Comparison of ENCODE assay signal across 23 cellular contexts in genomic region chr10:100306861-100307260, GRCh38. TPM values are rescaled to one million over a fixed set of nuclear protein-coding genes. Genes with fewer than 3 reads are reported as not detected.
A peak's percentile ranks its signal among the peaks of the same experiment; 100 is the strongest.
DNase-seq lines count a peak whose midpoint lies in the region; ATAC-seq and TF ChIP-seq lines count a peak whose summit lies in the region.
"Had no signal": no experiment of that assay in that cellular context is flagged by ENCODE, and none has a peak within 500 bp of the region (broad histone marks: within the 10 kb centered on the region; RNA-seq: fewer than 3 reads in every experiment).

No MANE protein-coding gene starts in this region.

- H3K4ac ChIP-seq in trophoblast cell (ENCODE audit: low read depth, low read length) = no peak overlapping the region

- no peak overlapping the region for H3K14ac ChIP-seq in trophoblast cell (ENCODE audit: low read length)

- no peaks in the 10 kb centered on the region for H3K36me3 Mint-ChIP-seq in type B pancreatic cell
- no peaks in the 10 kb centered on the region for H3K36me3 Mint-ChIP-seq in activated naive CD4-positive, alpha-beta T cell treated with anti-CD3 and anti-CD28 coated beads, Interleukin-2, amount 10 ng/mL, durations not matched to agents 7 days and 5 days
- H3K36me3 Mint-ChIP-seq: CD14-positive monocyte; CD4-positive, alpha-beta memory T cell; CD4-positive, CD25-positive, alpha-beta regulatory T cell had no signal

- H3K27me3 ChIP-seq in trophoblast cell (ENCODE audit: insufficient read depth, low read length) = no peaks in the 10 kb centered on the region
- H3K27me3 ChIP-seq: BLaER1 had no signal

- peaks cover 5% of the 10 kb centered on the region for H3K4me1 Mint-ChIP-seq in type B pancreatic cell (ENCODE audit: unreplicated experiment)
- H3K4me1 Mint-ChIP-seq in activated naive CD4-positive, alpha-beta T cell treated with anti-CD3 and anti-CD28 coated beads, Interleukin-2, amount 10 ng/mL, durations not matched to agents 7 days and 5 days = no peaks in the 10 kb centered on the region
- H3K4me1 Mint-ChIP-seq: CD14-positive monocyte; CD4-positive, CD25-positive, alpha-beta regulatory T cell; CD8-positive, alpha-beta memory T cell had no signal

- no peaks in the 10 kb centered on the region for H3K79me1 ChIP-seq in trophoblast cell (ENCODE audit: low read length)

- no peaks in the 10 kb centered on the region for H3K9me3 Mint-ChIP-seq in type B pancreatic cell
- H3K9me3 Mint-ChIP-seq in activated naive CD4-positive, alpha-beta T cell treated with anti-CD3 and anti-CD28 coated beads, Interleukin-2, amount 10 ng/mL, durations not matched to agents 7 days and 5 days = no peaks in the 10 kb centered on the region
- H3K9me3 Mint-ChIP-seq: CD14-positive monocyte; CD4-positive, CD25-positive, alpha-beta regulatory T cell; CD8-positive, alpha-beta memory T cell had no signal

- CTCF ChIA-PET in activated naive CD4-positive, alpha-beta T cell treated with anti-CD3 and anti-CD28 coated beads, Interleukin-2, amount 10 ng/mL, durations not matched to agents 7 days and 5 days (lab: Charles Lee) = no interaction called here

- H3K9ac ChIP-seq in trophoblast cell (ENCODE audit: low read length) = no peak overlapping the region
- H3K9ac ChIP-seq: BLaER1 had no signal

- H3K4me3 ChIP-seq in epithelial cell of esophagus (ENCODE audit: low read length) (no peak overlapping the region), trophoblast cell (ENCODE audit: low read depth, low read length) (no peak overlapping the region), mucosa of descending colon (no peak overlapping the region)
- H3K4me3 ChIP-seq: BLaER1 had no signal

- H3K27me3 Mint-ChIP-seq in type B pancreatic cell = peaks cover 47% of the 10 kb centered on the region
- H3K27me3 Mint-ChIP-seq in activated naive CD4-positive, alpha-beta T cell treated with anti-CD3 and anti-CD28 coated beads, Interleukin-2, amount 10 ng/mL, durations not matched to agents 7 days and 5 days = peaks cover 72% of the 10 kb centered on the region

- H3K36me3 ChIP-seq in trophoblast cell (ENCODE audit: control insufficient read depth in 1 of 2, insufficient read depth in 2 of 2, low read length in 2 of 2) (no peaks in the 10 kb centered on the region), mucosa of descending colon (ENCODE audit: low read depth) (no peaks in the 10 kb centered on the region)
- H3K36me3 ChIP-seq: BE2C, BLaER1 had no signal

- H4K8ac ChIP-seq in trophoblast cell (ENCODE audit: low read depth, low read length) = no peak overlapping the region

- H3K4me1 ChIP-seq in trophoblast cell (ENCODE audit: control insufficient read depth in 1 of 2, insufficient read depth in 2 of 2, low read length in 2 of 2) (no peaks in the 10 kb centered on the region), mucosa of descending colon (ENCODE audit: low read depth) (no peaks in the 10 kb centered on the region)
- H3K4me1 ChIP-seq: BE2C, BLaER1 had no signal

- H3K18ac ChIP-seq in trophoblast cell (ENCODE audit: low read length) = no peak overlapping the region

- no peak overlapping the region for H3K27ac ChIP-seq in trophoblast cell (ENCODE audit: low read depth, low read length)
- H3K27ac ChIP-seq: BLaER1 had no signal

- H3K9me3 ChIP-seq in trophoblast cell (ENCODE audit: insufficient read depth, low read depth, low read length) (no peaks in the 10 kb centered on the region), mucosa of descending colon (no peaks in the 10 kb centered on the region)
- H3K9me3 ChIP-seq: BE2C, BLaER1, Caco-2 had no signal

- peak overlapping the region; percentile 37 for H3K27ac Mint-ChIP-seq in type B pancreatic cell
- no peak overlapping the region for H3K27ac Mint-ChIP-seq in activated naive CD4-positive, alpha-beta T cell treated with anti-CD3 and anti-CD28 coated beads, Interleukin-2, amount 10 ng/mL, durations not matched to agents 7 days and 5 days
- H3K27ac Mint-ChIP-seq: CD14-positive monocyte; CD4-positive, alpha-beta memory T cell; CD4-positive, CD25-positive, alpha-beta regulatory T cell; CD8-positive, alpha-beta memory T cell had no signal

- ATAC-seq in esophagus mucosa (peak; percentile 85), mucosa of descending colon (no peak), HG02970 (IDR thresholded peaks at IDR 0.05; ENCODE audit: low FRiP score, unreplicated experiment) (no peak)

- DNase-seq in epithelial cell of esophagus (ENCODE audit: low read depth) (peak; percentile 80), trophoblast cell (peak; percentile 49 to 88), type B pancreatic cell (ENCODE audit: extremely low spot score, unreplicated experiment) (no peak), mucosa of descending colon (no peak), NCI-H510A treated with DMSO at 0.1 percent for 48 hours (lab: John Stamatoyannopoulos, UW) (no peak)
- DNase-seq in activated naive CD4-positive, alpha-beta T cell treated with anti-CD3 and anti-CD28 coated beads, Interleukin-2, amount 10 ng/mL, durations not matched to agents 7 days and 5 days = no peak
- DNase-seq: 8988T; ACHN; BE2C; C1 segment of cervical spinal cord; Caco-2; Calu3; CD4-positive, alpha-beta memory T cell; CD4-positive, CD25-positive, alpha-beta regulatory T cell; CD8-positive, alpha-beta memory T cell; DMS79 treated with DMSO at 0.1 percent for 48 hours; GF-D8 had no signal

- no peak overlapping the region for H4K91ac ChIP-seq in trophoblast cell (ENCODE audit: low read depth, low read length)

- no peak overlapping the region for H2BK120ac ChIP-seq in trophoblast cell (ENCODE audit: insufficient read depth, low read length, poor library complexity)

- no peak overlapping the region for H3K23ac ChIP-seq in trophoblast cell (ENCODE audit: low read length)

- H2AK5ac ChIP-seq in trophoblast cell (ENCODE audit: low read length) = no peak overlapping the region

- H3K79me2 ChIP-seq in trophoblast cell (ENCODE audit: control insufficient read depth, insufficient read depth, low read length, poor library complexity) = no peaks in the 10 kb centered on the region

- no peak overlapping the region for H4K12ac ChIP-seq in trophoblast cell (ENCODE audit: low read depth, low read length)

- no peak for TF ChIP-seq CTCF in epithelial cell of esophagus (IDR thresholded peaks at IDR 0.05; ENCODE audit: insufficient read depth, low read depth, low read length, missing control alignments)
- no peak for TF ChIP-seq CTCF in type B pancreatic cell (conservative IDR thresholded peaks at IDR 0.05)
- TF ChIP-seq CTCF in mucosa of descending colon (IDR thresholded peaks at IDR 0.05) = no peak

- no peak overlapping the region for H3K4me2 ChIP-seq in trophoblast cell (ENCODE audit: low read length)
- H3K4me2 ChIP-seq: BLaER1 had no signal

- H2BK12ac ChIP-seq in trophoblast cell (ENCODE audit: low read length) = no peak overlapping the region

- H2AFZ ChIP-seq in trophoblast cell (ENCODE audit: insufficient read depth, low read length, poor library complexity) = no peak overlapping the region

- no CpG with 5 or more reads among the region's 5 CpGs for WGBS in trophoblast cell (ENCODE audit: extremely low coverage, insufficient coverage, insufficient read length)

- no peak overlapping the region for H2BK5ac ChIP-seq in trophoblast cell (ENCODE audit: low read depth, low read length, poor library complexity)

- intact Hi-C loops in mucosa of descending colon (cut with DNase I, micrococcal nuclease) = no loop called here

- H3K4me3 Mint-ChIP-seq in type B pancreatic cell = no peak overlapping the region
- H3K4me3 Mint-ChIP-seq in activated naive CD4-positive, alpha-beta T cell treated with anti-CD3 and anti-CD28 coated beads, Interleukin-2, amount 10 ng/mL, durations not matched to agents 7 days and 5 days = no peak overlapping the region
- H3K4me3 Mint-ChIP-seq: CD4-positive, alpha-beta memory T cell; CD4-positive, CD25-positive, alpha-beta regulatory T cell; CD8-positive, alpha-beta memory T cell had no signal

RNA-seq across cellular contexts. Expression of gene BLOC1S2, which starts 20.4 kb away (rescaled TPM):
- total RNA-seq in esophagus mucosa = 57.9 TPM
- polyA plus RNA-seq in trophoblast cell (2013) = 48.0 and 49.6 TPM in 2 replicates
- total RNA-seq in type B pancreatic cell (ENCODE audit: low replicate concordance) = 39.5 and 59.3 TPM in 2 replicates
- total RNA-seq in mucosa of descending colon = 10 to 100 TPM; 17.1 to 23.8 (median 18.9) TPM

RNA-seq across cellular contexts. Expression of gene PKD2L1, which starts 23.2 kb away (rescaled TPM):
- total RNA-seq in esophagus mucosa (not detected), type B pancreatic cell (ENCODE audit: low replicate concordance) (0.26 TPM in 1 of 2 replicates, not detected in the other), mucosa of descending colon (under 1 TPM in 2 of 3 donors, not detected in 1; 0.22 to 0.60 TPM)
- polyA plus RNA-seq in trophoblast cell (2013) = not detected in 2 replicates
- total RNA-seq: A673; Caco-2; Calu3; CD4-positive, alpha-beta memory T cell; CD4-positive, CD25-positive, alpha-beta regulatory T cell; CD8-positive, alpha-beta memory T cell had no signal
- polyA plus RNA-seq: AG04450; CD4-positive, alpha-beta memory T cell; CD4-positive, CD25-positive, alpha-beta regulatory T cell; CD8-positive, alpha-beta memory T cell had no signal

RNA-seq across cellular contexts. Expression of gene CWF19L1, which starts 39.4 kb away (rescaled TPM):
- total RNA-seq in esophagus mucosa (16.5 TPM), type B pancreatic cell (ENCODE audit: low replicate concordance) (18.4 and 25.1 TPM in 2 replicates), mucosa of descending colon (10 to 100 TPM; 15.5 to 17.0 (median 16.6) TPM)
- 13.6 and 14.2 TPM in 2 replicates for polyA plus RNA-seq in trophoblast cell (2013)

RNA-seq across cellular contexts. Expression of gene SCD, which starts 40.2 kb away (rescaled TPM):
- total RNA-seq in esophagus mucosa (297 TPM), type B pancreatic cell (ENCODE audit: low replicate concordance) (242 and 255 TPM in 2 replicates), mucosa of descending colon (100 to 1,000 TPM in 1 of 3 donors, 10 to 100 TPM in 2; 40.7 to 108 (median 83.5) TPM)
- 616 and 629 TPM in 2 replicates for polyA plus RNA-seq in trophoblast cell (2013)

Comparison
In these comparisons a context has a peak if more than half of its experiments do, and no peak if none do; other contexts are left out.
1. DNase-seq: peak in epithelial cell of esophagus (single experiment) and trophoblast cell (2 of 2); none in type B pancreatic cell (single experiment), mucosa of descending colon (0 of 3), activated naive CD4-positive, alpha-beta T cell treated with anti-CD3 and anti-CD28 coated beads, Interleukin-2, amount 10 ng/mL, durations not matched to agents 7 days and 5 days (single experiment) and NCI-H510A treated with DMSO at 0.1 percent for 48 hours (single experiment).